In the genomic region with DNA sequence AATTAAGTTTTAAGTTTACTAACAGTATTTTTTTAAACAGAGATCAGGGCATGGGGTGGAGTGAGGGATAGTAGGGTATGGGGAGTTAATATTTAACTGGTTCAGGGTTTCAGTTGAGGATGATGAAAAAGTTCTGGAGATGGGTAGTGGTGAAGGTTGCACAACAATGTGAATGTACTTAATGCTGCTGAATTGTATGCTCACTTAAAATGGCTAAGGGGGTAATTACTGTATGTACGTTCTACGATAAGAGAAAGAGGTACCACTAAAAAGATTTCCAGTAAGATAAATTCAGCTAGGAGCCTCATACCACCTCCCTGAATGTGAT, we compare ENCODE assay signal across 1 cellular context.
TF ChIP-seq lines count a peak whose summit lies in the region.

No MANE protein-coding gene starts in this region.

TF ChIP-seq in HepG2, 621 proteins besides CTCF, POLR2A, EP300 and RAD21 (continued from another document and continues in another):
- TF ChIP-seq, protein P1, sequence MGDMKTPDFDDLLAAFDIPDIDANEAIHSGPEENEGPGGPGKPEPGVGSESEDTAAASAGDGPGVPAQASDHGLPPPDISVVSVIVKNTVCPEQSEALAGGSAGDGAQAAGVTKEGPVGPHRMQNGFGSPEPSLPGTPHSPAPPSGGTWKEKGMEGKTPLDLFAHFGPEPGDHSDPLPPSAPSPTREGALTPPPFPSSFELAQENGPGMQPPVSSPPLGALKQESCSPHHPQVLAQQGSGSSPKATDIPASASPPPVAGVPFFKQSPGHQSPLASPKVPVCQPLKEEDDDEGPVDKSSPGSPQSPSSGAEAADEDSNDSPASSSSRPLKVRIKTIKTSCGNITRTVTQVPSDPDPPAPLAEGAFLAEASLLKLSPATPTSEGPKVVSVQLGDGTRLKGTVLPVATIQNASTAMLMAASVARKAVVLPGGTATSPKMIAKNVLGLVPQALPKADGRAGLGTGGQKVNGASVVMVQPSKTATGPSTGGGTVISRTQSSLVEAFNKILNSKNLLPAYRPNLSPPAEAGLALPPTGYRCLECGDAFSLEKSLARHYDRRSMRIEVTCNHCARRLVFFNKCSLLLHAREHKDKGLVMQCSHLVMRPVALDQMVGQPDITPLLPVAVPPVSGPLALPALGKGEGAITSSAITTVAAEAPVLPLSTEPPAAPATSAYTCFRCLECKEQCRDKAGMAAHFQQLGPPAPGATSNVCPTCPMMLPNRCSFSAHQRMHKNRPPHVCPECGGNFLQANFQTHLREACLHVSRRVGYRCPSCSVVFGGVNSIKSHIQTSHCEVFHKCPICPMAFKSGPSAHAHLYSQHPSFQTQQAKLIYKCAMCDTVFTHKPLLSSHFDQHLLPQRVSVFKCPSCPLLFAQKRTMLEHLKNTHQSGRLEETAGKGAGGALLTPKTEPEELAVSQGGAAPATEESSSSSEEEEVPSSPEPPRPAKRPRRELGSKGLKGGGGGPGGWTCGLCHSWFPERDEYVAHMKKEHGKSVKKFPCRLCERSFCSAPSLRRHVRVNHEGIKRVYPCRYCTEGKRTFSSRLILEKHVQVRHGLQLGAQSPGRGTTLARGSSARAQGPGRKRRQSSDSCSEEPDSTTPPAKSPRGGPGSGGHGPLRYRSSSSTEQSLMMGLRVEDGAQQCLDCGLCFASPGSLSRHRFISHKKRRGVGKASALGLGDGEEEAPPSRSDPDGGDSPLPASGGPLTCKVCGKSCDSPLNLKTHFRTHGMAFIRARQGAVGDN (CRISPR knock-in tag; IDR thresholded peaks at IDR 0.05): no peak
- TF ChIP-seq, protein P2, sequence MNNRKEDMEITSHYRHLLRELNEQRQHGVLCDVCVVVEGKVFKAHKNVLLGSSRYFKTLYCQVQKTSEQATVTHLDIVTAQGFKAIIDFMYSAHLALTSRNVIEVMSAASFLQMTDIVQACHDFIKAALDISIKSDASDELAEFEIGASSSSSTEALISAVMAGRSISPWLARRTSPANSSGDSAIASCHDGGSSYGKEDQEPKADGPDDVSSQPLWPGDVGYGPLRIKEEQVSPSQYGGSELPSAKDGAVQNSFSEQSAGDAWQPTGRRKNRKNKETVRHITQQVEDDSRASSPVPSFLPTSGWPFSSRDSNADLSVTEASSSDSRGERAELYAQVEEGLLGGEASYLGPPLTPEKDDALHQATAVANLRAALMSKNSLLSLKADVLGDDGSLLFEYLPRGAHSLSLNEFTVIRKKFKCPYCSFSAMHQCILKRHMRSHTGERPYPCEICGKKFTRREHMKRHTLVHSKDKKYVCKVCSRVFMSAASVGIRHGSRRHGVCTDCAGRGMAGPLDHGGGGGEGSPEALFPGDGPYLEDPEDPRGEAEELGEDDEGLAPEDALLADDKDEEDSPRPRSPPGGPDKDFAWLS (CRISPR knock-in tag; IDR thresholded peaks at IDR 0.05; ENCODE audit: borderline replicate concordance): no peak
- TF ChIP-seq KDM6A (CRISPR knock-in tag; IDR thresholded peaks at IDR 0.05; ENCODE audit: low read depth) (no peak), ARNT2 (CRISPR knock-in tag; IDR thresholded peaks at IDR 0.05; ENCODE audit: low read depth) (no peak), TMF1 (CRISPR knock-in tag; IDR thresholded peaks at IDR 0.05; ENCODE audit: low read depth) (no peak), KLF16 (CRISPR knock-in tag; IDR thresholded peaks at IDR 0.05) (no peak), TRIM24 (CRISPR knock-in tag; IDR thresholded peaks at IDR 0.05) (no peak), MXI1 (IDR thresholded peaks at IDR 0.05; ENCODE audit: borderline replicate concordance, low read depth, low read length) (no peak), GATAD2A (CRISPR knock-in tag; IDR thresholded peaks at IDR 0.05) (peak; percentile 36; the same call in 1 of the 2 replicates), CENPT (CRISPR knock-in tag; IDR thresholded peaks at IDR 0.05; ENCODE audit: low read depth) (no peak), HNF4G (IDR thresholded peaks at IDR 0.05; ENCODE audit: borderline replicate concordance, low read depth, low read length) (no peak), HNF4G (CRISPR knock-in tag; IDR thresholded peaks at IDR 0.05; ENCODE audit: borderline replicate concordance, low read depth) (no peak), SMYD3 (CRISPR knock-in tag; IDR thresholded peaks at IDR 0.05) (no peak), ZMAT3 (CRISPR knock-in tag; conservative IDR thresholded peaks at IDR 0.05) (no peak), RBFOX2 (IDR thresholded peaks at IDR 0.05; ENCODE audit: low read depth, low read length) (no peak), CEBPB (IDR thresholded peaks at IDR 0.05; ENCODE audit: borderline replicate concordance, low read depth, low read length) (peak; percentile 92), ZBTB38 (CRISPR knock-in tag; IDR thresholded peaks at IDR 0.05) (no peak), ZNF607 (CRISPR knock-in tag; IDR thresholded peaks at IDR 0.05; ENCODE audit: borderline replicate concordance) (no peak)
- TF ChIP-seq, protein P3, sequence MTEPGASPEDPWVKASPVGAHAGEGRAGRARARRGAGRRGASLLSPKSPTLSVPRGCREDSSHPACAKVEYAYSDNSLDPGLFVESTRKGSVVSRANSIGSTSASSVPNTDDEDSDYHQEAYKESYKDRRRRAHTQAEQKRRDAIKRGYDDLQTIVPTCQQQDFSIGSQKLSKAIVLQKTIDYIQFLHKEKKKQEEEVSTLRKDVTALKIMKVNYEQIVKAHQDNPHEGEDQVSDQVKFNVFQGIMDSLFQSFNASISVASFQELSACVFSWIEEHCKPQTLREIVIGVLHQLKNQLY (CRISPR knock-in tag; IDR thresholded peaks at IDR 0.05): no peak
- TF ChIP-seq, protein P4, sequence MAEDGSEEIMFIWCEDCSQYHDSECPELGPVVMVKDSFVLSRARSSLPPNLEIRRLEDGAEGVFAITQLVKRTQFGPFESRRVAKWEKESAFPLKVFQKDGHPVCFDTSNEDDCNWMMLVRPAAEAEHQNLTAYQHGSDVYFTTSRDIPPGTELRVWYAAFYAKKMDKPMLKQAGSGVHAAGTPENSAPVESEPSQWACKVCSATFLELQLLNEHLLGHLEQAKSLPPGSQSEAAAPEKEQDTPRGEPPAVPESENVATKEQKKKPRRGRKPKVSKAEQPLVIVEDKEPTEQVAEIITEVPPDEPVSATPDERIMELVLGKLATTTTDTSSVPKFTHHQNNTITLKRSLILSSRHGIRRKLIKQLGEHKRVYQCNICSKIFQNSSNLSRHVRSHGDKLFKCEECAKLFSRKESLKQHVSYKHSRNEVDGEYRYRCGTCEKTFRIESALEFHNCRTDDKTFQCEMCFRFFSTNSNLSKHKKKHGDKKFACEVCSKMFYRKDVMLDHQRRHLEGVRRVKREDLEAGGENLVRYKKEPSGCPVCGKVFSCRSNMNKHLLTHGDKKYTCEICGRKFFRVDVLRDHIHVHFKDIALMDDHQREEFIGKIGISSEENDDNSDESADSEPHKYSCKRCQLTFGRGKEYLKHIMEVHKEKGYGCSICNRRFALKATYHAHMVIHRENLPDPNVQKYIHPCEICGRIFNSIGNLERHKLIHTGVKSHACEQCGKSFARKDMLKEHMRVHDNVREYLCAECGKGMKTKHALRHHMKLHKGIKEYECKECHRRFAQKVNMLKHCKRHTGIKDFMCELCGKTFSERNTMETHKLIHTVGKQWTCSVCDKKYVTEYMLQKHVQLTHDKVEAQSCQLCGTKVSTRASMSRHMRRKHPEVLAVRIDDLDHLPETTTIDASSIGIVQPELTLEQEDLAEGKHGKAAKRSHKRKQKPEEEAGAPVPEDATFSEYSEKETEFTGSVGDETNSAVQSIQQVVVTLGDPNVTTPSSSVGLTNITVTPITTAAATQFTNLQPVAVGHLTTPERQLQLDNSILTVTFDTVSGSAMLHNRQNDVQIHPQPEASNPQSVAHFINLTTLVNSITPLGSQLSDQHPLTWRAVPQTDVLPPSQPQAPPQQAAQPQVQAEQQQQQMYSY (CRISPR knock-in tag; IDR thresholded peaks at IDR 0.05): no peak
- TF ChIP-seq, protein P5, sequence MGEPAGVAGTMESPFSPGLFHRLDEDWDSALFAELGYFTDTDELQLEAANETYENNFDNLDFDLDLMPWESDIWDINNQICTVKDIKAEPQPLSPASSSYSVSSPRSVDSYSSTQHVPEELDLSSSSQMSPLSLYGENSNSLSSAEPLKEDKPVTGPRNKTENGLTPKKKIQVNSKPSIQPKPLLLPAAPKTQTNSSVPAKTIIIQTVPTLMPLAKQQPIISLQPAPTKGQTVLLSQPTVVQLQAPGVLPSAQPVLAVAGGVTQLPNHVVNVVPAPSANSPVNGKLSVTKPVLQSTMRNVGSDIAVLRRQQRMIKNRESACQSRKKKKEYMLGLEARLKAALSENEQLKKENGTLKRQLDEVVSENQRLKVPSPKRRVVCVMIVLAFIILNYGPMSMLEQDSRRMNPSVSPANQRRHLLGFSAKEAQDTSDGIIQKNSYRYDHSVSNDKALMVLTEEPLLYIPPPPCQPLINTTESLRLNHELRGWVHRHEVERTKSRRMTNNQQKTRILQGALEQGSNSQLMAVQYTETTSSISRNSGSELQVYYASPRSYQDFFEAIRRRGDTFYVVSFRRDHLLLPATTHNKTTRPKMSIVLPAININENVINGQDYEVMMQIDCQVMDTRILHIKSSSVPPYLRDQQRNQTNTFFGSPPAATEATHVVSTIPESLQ (CRISPR knock-in tag; conservative IDR thresholded peaks at IDR 0.05): no peak
- TF ChIP-seq, protein P6, sequence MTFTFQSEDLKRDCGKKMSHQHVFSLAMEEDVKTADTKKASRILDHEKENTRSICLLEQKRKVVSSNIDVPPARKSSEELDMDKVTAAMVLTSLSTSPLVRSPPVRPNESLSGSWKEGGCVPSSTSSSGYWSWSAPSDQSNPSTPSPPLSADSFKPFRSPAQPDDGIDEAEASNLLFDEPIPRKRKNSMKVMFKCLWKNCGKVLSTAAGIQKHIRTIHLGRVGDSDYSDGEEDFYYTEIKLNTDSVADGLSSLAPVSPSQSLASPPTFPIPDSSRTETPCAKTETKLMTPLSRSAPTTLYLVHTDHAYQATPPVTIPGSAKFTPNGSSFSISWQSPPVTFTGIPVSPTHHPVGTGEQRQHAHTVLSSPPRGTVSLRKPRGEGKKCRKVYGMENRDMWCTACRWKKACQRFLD (CRISPR knock-in tag; IDR thresholded peaks at IDR 0.05; ENCODE audit: borderline replicate concordance): no peak
- TF ChIP-seq, protein P7, sequence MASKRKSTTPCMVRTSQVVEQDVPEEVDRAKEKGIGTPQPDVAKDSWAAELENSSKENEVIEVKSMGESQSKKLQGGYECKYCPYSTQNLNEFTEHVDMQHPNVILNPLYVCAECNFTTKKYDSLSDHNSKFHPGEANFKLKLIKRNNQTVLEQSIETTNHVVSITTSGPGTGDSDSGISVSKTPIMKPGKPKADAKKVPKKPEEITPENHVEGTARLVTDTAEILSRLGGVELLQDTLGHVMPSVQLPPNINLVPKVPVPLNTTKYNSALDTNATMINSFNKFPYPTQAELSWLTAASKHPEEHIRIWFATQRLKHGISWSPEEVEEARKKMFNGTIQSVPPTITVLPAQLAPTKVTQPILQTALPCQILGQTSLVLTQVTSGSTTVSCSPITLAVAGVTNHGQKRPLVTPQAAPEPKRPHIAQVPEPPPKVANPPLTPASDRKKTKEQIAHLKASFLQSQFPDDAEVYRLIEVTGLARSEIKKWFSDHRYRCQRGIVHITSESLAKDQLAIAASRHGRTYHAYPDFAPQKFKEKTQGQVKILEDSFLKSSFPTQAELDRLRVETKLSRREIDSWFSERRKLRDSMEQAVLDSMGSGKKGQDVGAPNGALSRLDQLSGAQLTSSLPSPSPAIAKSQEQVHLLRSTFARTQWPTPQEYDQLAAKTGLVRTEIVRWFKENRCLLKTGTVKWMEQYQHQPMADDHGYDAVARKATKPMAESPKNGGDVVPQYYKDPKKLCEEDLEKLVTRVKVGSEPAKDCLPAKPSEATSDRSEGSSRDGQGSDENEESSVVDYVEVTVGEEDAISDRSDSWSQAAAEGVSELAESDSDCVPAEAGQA (IDR thresholded peaks at IDR 0.05; ENCODE audit: low read depth): no peak
- TF ChIP-seq, protein P7 (CRISPR knock-in tag; IDR thresholded peaks at IDR 0.05; ENCODE audit: borderline replicate concordance): no peak
- TF ChIP-seq, protein P8, sequence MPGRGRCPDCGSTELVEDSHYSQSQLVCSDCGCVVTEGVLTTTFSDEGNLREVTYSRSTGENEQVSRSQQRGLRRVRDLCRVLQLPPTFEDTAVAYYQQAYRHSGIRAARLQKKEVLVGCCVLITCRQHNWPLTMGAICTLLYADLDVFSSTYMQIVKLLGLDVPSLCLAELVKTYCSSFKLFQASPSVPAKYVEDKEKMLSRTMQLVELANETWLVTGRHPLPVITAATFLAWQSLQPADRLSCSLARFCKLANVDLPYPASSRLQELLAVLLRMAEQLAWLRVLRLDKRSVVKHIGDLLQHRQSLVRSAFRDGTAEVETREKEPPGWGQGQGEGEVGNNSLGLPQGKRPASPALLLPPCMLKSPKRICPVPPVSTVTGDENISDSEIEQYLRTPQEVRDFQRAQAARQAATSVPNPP (CRISPR knock-in tag; IDR thresholded peaks at IDR 0.05): no peak
- TF ChIP-seq, protein P9, sequence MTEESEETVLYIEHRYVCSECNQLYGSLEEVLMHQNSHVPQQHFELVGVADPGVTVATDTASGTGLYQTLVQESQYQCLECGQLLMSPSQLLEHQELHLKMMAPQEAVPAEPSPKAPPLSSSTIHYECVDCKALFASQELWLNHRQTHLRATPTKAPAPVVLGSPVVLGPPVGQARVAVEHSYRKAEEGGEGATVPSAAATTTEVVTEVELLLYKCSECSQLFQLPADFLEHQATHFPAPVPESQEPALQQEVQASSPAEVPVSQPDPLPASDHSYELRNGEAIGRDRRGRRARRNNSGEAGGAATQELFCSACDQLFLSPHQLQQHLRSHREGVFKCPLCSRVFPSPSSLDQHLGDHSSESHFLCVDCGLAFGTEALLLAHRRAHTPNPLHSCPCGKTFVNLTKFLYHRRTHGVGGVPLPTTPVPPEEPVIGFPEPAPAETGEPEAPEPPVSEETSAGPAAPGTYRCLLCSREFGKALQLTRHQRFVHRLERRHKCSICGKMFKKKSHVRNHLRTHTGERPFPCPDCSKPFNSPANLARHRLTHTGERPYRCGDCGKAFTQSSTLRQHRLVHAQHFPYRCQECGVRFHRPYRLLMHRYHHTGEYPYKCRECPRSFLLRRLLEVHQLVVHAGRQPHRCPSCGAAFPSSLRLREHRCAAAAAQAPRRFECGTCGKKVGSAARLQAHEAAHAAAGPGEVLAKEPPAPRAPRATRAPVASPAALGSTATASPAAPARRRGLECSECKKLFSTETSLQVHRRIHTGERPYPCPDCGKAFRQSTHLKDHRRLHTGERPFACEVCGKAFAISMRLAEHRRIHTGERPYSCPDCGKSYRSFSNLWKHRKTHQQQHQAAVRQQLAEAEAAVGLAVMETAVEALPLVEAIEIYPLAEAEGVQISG (CRISPR knock-in tag; IDR thresholded peaks at IDR 0.05): no peak
